In the genomic region with DNA sequence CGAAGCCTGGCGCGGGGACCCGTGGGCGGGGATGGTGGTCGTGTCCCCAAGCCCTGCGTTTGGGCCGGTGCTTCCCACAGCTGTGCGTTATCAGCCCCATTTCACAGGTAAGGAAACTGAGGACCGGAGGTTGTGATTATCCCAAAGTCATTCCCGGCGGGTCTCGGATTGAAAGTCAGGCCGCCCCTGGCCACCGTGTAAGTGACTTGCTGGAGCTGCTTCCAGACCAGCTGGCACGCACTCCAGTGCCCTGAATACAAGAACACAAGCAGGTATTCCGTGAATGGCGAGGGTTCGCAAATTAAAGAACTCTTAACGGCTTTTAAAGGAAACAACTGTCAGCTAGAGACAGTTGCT, we compare ENCODE assay signal across 1 cellular context.
TF ChIP-seq lines count a peak whose summit lies in the region.

No MANE protein-coding gene starts in this region.

TF ChIP-seq in GM23338, 12 proteins besides CTCF, POLR2A, EP300 and RAD21 (continued from another document):
- TF ChIP-seq, protein P1, sequence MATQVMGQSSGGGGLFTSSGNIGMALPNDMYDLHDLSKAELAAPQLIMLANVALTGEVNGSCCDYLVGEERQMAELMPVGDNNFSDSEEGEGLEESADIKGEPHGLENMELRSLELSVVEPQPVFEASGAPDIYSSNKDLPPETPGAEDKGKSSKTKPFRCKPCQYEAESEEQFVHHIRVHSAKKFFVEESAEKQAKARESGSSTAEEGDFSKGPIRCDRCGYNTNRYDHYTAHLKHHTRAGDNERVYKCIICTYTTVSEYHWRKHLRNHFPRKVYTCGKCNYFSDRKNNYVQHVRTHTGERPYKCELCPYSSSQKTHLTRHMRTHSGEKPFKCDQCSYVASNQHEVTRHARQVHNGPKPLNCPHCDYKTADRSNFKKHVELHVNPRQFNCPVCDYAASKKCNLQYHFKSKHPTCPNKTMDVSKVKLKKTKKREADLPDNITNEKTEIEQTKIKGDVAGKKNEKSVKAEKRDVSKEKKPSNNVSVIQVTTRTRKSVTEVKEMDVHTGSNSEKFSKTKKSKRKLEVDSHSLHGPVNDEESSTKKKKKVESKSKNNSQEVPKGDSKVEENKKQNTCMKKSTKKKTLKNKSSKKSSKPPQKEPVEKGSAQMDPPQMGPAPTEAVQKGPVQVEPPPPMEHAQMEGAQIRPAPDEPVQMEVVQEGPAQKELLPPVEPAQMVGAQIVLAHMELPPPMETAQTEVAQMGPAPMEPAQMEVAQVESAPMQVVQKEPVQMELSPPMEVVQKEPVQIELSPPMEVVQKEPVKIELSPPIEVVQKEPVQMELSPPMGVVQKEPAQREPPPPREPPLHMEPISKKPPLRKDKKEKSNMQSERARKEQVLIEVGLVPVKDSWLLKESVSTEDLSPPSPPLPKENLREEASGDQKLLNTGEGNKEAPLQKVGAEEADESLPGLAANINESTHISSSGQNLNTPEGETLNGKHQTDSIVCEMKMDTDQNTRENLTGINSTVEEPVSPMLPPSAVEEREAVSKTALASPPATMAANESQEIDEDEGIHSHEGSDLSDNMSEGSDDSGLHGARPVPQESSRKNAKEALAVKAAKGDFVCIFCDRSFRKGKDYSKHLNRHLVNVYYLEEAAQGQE (IDR thresholded peaks at IDR 0.05; ENCODE audit: unreplicated experiment): no peak
- TF ChIP-seq POLR2AphosphoS5 (IDR thresholded peaks at IDR 0.05; ENCODE audit: low read depth) (no peak), CREB1 (CRISPR knock-in tag; IDR thresholded peaks at IDR 0.05; ENCODE audit: low read depth) (no peak), EZH2 (IDR thresholded peaks at IDR 0.05; ENCODE audit: low read depth, unreplicated experiment) (no peak), ZNF114 (CRISPR knock-in tag; IDR thresholded peaks at IDR 0.05) (no peak), STAT1 (IDR thresholded peaks at IDR 0.05; ENCODE audit: unreplicated experiment) (no peak), EZH2phosphoT487 (IDR thresholded peaks at IDR 0.05; ENCODE audit: unreplicated experiment) (no peak), ZNF331 (CRISPR knock-in tag; IDR thresholded peaks at IDR 0.05; ENCODE audit: low read depth) (no peak), NANOG (IDR thresholded peaks at IDR 0.05; ENCODE audit: borderline replicate concordance) (no peak)
- TF ChIP-seq, protein P2, sequence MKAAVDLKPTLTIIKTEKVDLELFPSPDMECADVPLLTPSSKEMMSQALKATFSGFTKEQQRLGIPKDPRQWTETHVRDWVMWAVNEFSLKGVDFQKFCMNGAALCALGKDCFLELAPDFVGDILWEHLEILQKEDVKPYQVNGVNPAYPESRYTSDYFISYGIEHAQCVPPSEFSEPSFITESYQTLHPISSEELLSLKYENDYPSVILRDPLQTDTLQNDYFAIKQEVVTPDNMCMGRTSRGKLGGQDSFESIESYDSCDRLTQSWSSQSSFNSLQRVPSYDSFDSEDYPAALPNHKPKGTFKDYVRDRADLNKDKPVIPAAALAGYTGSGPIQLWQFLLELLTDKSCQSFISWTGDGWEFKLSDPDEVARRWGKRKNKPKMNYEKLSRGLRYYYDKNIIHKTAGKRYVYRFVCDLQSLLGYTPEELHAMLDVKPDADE (IDR thresholded peaks at IDR 0.05): no peak
TF ChIP-seq in GM23338: peak in this region for 0.
